ENCODE assay signal across 20 cellular contexts in genomic region chr10:88249450-88249849, GRCh38.
"Had no signal": no experiment of that assay in that cellular context is flagged by ENCODE, and none has a peak within 500 bp of the region (broad histone marks: within the 10 kb centered on the region; RNA-seq: fewer than 3 reads in every experiment).

No MANE protein-coding gene starts in this region.

- H3K27me3 ChIP-seq: dorsolateral prefrontal cortex, esophagus muscularis mucosa, gastroesophageal sphincter, ovary, right atrium auricular region, sigmoid colon, suprapubic skin, thyroid gland had no signal

- H3K36me3 Mint-ChIP-seq: immature natural killer cell, type B pancreatic cell had no signal

- H3K27ac Mint-ChIP-seq: immature natural killer cell; naive thymus-derived CD4-positive, alpha-beta T cell; type B pancreatic cell had no signal

- H3K4me3 Mint-ChIP-seq: immature natural killer cell; naive thymus-derived CD4-positive, alpha-beta T cell; neural crest cell; type B pancreatic cell had no signal

- ATAC-seq: gastroesophageal sphincter; left colon; naive thymus-derived CD4-positive, alpha-beta T cell; stimulated activated naive CD8-positive, alpha-beta T cell treated with anti-CD3 and anti-CD28 coated beads, Interleukin-15, Interleukin-2, amounts not matched to agents 100 U/mL and 50 U/mL, for 24 hours had no signal

- DNase-seq: cortex of kidney; dorsolateral prefrontal cortex; effector CD8-positive, alpha-beta T cell; immature natural killer cell; kidney; left colon; naive thymus-derived CD4-positive, alpha-beta T cell; ovary; sigmoid colon; small intestine; stimulated activated CD4-positive, alpha-beta T cell treated with anti-CD3 and anti-CD28 coated beads, Interleukin-12 subunit alpha, Interleukin-12 subunit beta, amount 100 ng/mL, for 4 hours; stimulated activated naive CD8-positive, alpha-beta T cell treated with anti-CD3 and anti-CD28 coated beads, Interleukin-15, Interleukin-2, amounts not matched to agents 100 U/mL and 50 U/mL, for 24 hours; thyroid gland had no signal

- H3K27me3 Mint-ChIP-seq: type B pancreatic cell had no signal

- H3K4me3 ChIP-seq: dorsolateral prefrontal cortex, esophagus muscularis mucosa, gastroesophageal sphincter, ovary, right atrium auricular region, sigmoid colon, suprapubic skin, thyroid gland had no signal

- H3K36me3 ChIP-seq: esophagus muscularis mucosa, gastroesophageal sphincter, ovary, right atrium auricular region, sigmoid colon, suprapubic skin, thyroid gland had no signal

- H3K27ac ChIP-seq: dorsolateral prefrontal cortex, esophagus muscularis mucosa, gastroesophageal sphincter, ovary, right atrium auricular region, sigmoid colon, suprapubic skin, thyroid gland had no signal

- FAIRE-seq: kidney, small intestine, urothelium cell line had no signal

- H3K9me3 Mint-ChIP-seq: immature natural killer cell; naive thymus-derived CD4-positive, alpha-beta T cell; neural crest cell had no signal

- H3K9me3 ChIP-seq: esophagus muscularis mucosa, gastroesophageal sphincter, ovary, right atrium auricular region, sigmoid colon, suprapubic skin, thyroid gland had no signal
